Comparison of ENCODE assay signal across 20 cellular contexts in the genomic region with DNA sequence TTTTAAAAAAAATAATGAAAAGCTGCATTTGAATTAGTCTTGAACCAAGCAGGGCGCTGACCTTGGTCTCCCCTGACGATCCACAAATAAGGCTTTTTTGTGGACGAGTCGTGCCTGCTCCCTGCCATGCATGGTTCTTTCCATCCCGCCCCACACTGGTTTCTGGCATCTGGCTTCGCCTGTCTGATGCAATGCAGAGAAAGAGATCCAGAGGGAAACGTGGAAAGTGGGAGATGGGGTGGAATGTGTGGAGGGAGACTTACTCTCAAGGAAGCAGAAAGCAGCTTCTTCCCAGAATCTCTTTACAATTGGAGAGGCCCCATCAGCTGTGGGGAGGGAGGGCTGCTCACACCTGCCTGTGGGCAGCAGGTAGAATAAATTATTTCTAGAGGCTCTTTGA.
DNase-seq lines count a peak whose midpoint lies in the region; ATAC-seq, FAIRE-seq and TF ChIP-seq lines count a peak whose summit lies in the region.
"Had no signal": no experiment of that assay in that cellular context is flagged by ENCODE, and none has a peak within 500 bp of the region (broad histone marks: within the 10 kb centered on the region; RNA-seq: fewer than 3 reads in every experiment).

No MANE protein-coding gene starts in this region.

- no peak for ATAC-seq in activated CD8-positive, alpha-beta T cell treated with anti-CD3 and anti-CD28 coated beads for 36 hours
- ATAC-seq: CD8-positive, alpha-beta T cell; HepG2 had no signal

- H3K9me3 Mint-ChIP-seq in chondrocyte (ENCODE audit: low read depth) = peaks cover 2% of the 10 kb centered on the region
- H3K9me3 Mint-ChIP-seq in activated CD8-positive, alpha-beta T cell treated with anti-CD3 and anti-CD28 coated beads for 36 hours = peaks cover 2% of the 10 kb centered on the region
- H3K9me3 Mint-ChIP-seq: CD8-positive, alpha-beta T cell; H9 had no signal

- no peak for FAIRE-seq in urothelium cell line (lab: Jason Lieb, UNC)
- FAIRE-seq: A204.1, D721Med, HepG2, HTR-8/SVneo had no signal

- CTCF ChIA-PET in activated CD8-positive, alpha-beta T cell treated with anti-CD3 and anti-CD28 coated beads for 36 hours (lab: Charles Lee) = no interaction called here

- no peaks in the 10 kb centered on the region for H3K4me1 ChIP-seq in left ventricle myocardium inferior

- no peak overlapping the region for H3K27ac ChIP-seq in left ventricle myocardium inferior (replicated peaks)
- H3K27ac ChIP-seq: GM23248 had no signal

- no peaks in the 10 kb centered on the region for H3K27me3 ChIP-seq in MG63
- H3K27me3 ChIP-seq in left ventricle myocardium inferior (ENCODE audit: low read depth) = peaks cover 30% of the 10 kb centered on the region

- H3K4me1 Mint-ChIP-seq in chondrocyte (ENCODE audit: low read depth) = no peaks in the 10 kb centered on the region
- H3K4me1 Mint-ChIP-seq in activated CD8-positive, alpha-beta T cell treated with anti-CD3 and anti-CD28 coated beads for 36 hours (ENCODE audit: low read depth) = no peaks in the 10 kb centered on the region
- H3K4me1 Mint-ChIP-seq: CD14-positive monocyte had no signal

- peak overlapping the region; percentile 12 for H3K27ac Mint-ChIP-seq in chondrocyte (ENCODE audit: unreplicated experiment)
- H3K27ac Mint-ChIP-seq in activated CD8-positive, alpha-beta T cell treated with anti-CD3 and anti-CD28 coated beads for 36 hours = no peak overlapping the region
- H3K27ac Mint-ChIP-seq: CD14-positive monocyte; CD8-positive, alpha-beta T cell; H9 had no signal

- H3K4me3 ChIP-seq in MG63 (no peak overlapping the region), left ventricle myocardium inferior (no peak overlapping the region)
- H3K4me3 ChIP-seq: GM23248 had no signal

- no peak overlapping the region for H3K4me3 Mint-ChIP-seq in chondrocyte (ENCODE audit: unreplicated experiment)
- H3K4me3 Mint-ChIP-seq in activated CD8-positive, alpha-beta T cell treated with anti-CD3 and anti-CD28 coated beads for 36 hours = no peak overlapping the region
- H3K4me3 Mint-ChIP-seq: CD14-positive monocyte; CD8-positive, alpha-beta T cell; H9 had no signal

- intact Hi-C loops in posterior vena cava (cut with DNase I) = no loop called here
- intact Hi-C loops in activated CD8-positive, alpha-beta T cell treated with anti-CD3 and anti-CD28 coated beads for 36 hours (cut with micrococcal nuclease) = no loop called here
- intact Hi-C loops in left ventricle myocardium inferior (cut with micrococcal nuclease) = no loop called here

- POLR2A ChIA-PET in activated CD8-positive, alpha-beta T cell treated with anti-CD3 and anti-CD28 coated beads for 36 hours (lab: Charles Lee) = no interaction called here

- H3K36me3 Mint-ChIP-seq in chondrocyte (ENCODE audit: low read depth) = peaks cover 1% of the 10 kb centered on the region
- no peaks in the 10 kb centered on the region for H3K36me3 Mint-ChIP-seq in activated CD8-positive, alpha-beta T cell treated with anti-CD3 and anti-CD28 coated beads for 36 hours (ENCODE audit: low read depth)
- H3K36me3 Mint-ChIP-seq: CD14-positive monocyte; CD8-positive, alpha-beta T cell had no signal

- H3K36me3 ChIP-seq in MG63 = no peaks in the 10 kb centered on the region
- H3K36me3 ChIP-seq in left ventricle myocardium inferior = no peaks in the 10 kb centered on the region

- TF ChIP-seq CTCF in chondrocyte (IDR thresholded peaks at IDR 0.05) (no peak), left ventricle myocardium inferior (IDR thresholded peaks at IDR 0.05; ENCODE audit: borderline replicate concordance) (no peak)
- TF ChIP-seq CTCF in activated CD8-positive, alpha-beta T cell treated with anti-CD3 and anti-CD28 coated beads for 36 hours (IDR thresholded peaks at IDR 0.05) = no peak

- DNase-seq in EH (ENCODE audit: low read depth) = peak; percentile 41
- peak; percentile 9 for DNase-seq in MG63
- no peak for DNase-seq in chondrocyte (ENCODE audit: low spot score)
- DNase-seq in posterior vena cava (ENCODE audit: low spot score) = peak; percentile 32
- DNase-seq in activated CD8-positive, alpha-beta T cell treated with anti-CD3 and anti-CD28 coated beads for 36 hours = no peak
- DNase-seq in GM19240 (ENCODE audit: insufficient read length, low spot score) = no peak
- no peak for DNase-seq in urothelium cell line (ENCODE audit: low spot score)
- DNase-seq in left ventricle myocardium inferior = no peak
- DNase-seq: CD8-positive, alpha-beta T cell; COR-L47; DMS153; DMS79 treated with DMSO at 0.1 percent for 48 hours; GF-D8; GM23248; H9 had no signal

- H3K9me3 ChIP-seq in MG63 = no peaks in the 10 kb centered on the region
- H3K9me3 ChIP-seq in left ventricle myocardium inferior (replicated peaks) = no peaks in the 10 kb centered on the region

- no peaks in the 10 kb centered on the region for H3K27me3 Mint-ChIP-seq in chondrocyte (ENCODE audit: low read depth)
- H3K27me3 Mint-ChIP-seq in activated CD8-positive, alpha-beta T cell treated with anti-CD3 and anti-CD28 coated beads for 36 hours = no peaks in the 10 kb centered on the region

Comparison
In these comparisons a context has a peak if more than half of its experiments do, and no peak if none do; other contexts are left out.
1. DNase-seq: peak in EH (single experiment), MG63 (single experiment) and posterior vena cava (single experiment); none in chondrocyte (single experiment), activated CD8-positive, alpha-beta T cell treated with anti-CD3 and anti-CD28 coated beads for 36 hours (single experiment), GM19240 (single experiment), urothelium cell line (single experiment) and left ventricle myocardium inferior (single experiment).